Comparison of ENCODE assay signal across 8 cellular contexts in the genomic region with DNA sequence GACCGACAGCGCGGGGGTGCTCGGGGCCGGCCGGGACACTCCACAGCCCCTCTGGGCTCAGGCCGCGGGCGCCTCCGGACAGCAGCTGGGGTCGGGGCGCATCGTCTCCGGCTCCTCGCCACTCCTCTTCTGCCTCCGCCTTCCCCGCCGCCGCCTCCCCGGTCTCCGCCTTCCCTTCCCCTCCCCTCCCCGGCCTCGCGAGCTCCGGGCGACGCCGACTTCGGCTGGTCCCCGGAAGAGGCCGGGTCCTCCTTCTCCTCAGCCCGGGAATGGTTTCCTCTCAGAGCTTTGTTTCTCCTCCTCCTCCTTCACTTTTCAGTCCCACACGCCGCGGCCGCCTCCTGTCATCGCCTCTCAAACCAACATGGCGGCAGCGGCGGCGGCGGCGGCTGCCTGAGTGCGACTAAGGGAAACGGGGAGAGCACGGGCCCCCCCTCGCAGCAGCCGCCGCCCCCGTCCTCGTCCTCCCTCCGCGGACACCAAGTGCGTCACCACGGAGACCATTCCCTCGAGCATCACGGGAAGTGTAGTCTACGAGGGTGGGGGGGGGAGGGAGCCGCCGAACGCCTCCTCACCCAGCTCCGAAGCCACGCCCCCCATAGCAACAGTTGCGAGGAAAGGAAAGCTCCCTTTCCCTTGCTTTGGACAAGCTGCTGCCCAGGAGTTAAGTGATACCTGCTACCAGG. TPM values are rescaled to one million over a fixed set of nuclear protein-coding genes. Genes with fewer than 3 reads are reported as not detected.
DNase-seq lines count a peak whose midpoint lies in the region; ATAC-seq and TF ChIP-seq lines count a peak whose summit lies in the region.

A gene with protein sequence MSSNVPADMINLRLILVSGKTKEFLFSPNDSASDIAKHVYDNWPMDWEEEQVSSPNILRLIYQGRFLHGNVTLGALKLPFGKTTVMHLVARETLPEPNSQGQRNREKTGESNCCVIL (minus strand): TSS at position 405 of the 686 bp plus-strand sequence. CDS start 1,079 bp downstream, outside the sequence.

- no peak within 1 kb of the TSS for H4K91ac ChIP-seq in neuronal stem cell (ENCODE audit: low read depth, low read length, poor library complexity)

- no peaks in the 10 kb centered on the region for H3K79me1 ChIP-seq in neuronal stem cell (ENCODE audit: low read depth, low read length)

- H3K4me3 ChIP-seq in NB4 (ENCODE audit: low read depth, low read length) (peak within 1 kb of the TSS; percentile 76), gastroesophageal sphincter (peak within 1 kb of the TSS; percentile 69 to 75), neuronal stem cell (ENCODE audit: low read length in 2 of 2) (peak within 1 kb of the TSS; percentile 83 to 96), subcutaneous abdominal adipose tissue (ENCODE audit: low read depth in 1 of 5, low read length in 5 of 5) (peak within 1 kb of the TSS; percentile 73 to 97 (median 93))

- 0% methylated on average over 4 of the region's 64 CpGs; no CpG with 5 or more reads in 1 of the 2 donors for WGBS in gastroesophageal sphincter (ENCODE audit: low coverage in 1 of 2), 2 donors
- no CpG with 5 or more reads among the region's 64 CpGs for WGBS in neuronal stem cell (ENCODE audit: extremely low coverage in 2 of 2, insufficient read length in 2 of 2, insufficient replicate concordance in 1 of 2), 2 donors

- peak within 1 kb of the TSS; percentile 90 for H2AFZ ChIP-seq in neuronal stem cell (ENCODE audit: low read length)

- peak within 1 kb of the TSS; percentile 47 for H3K14ac ChIP-seq in neuronal stem cell (ENCODE audit: low read length)

- H2BK12ac ChIP-seq in neuronal stem cell (ENCODE audit: low read length), result no peak within 1 kb of the TSS

- peak within 1 kb of the TSS; percentile 89 for H3K23ac ChIP-seq in neuronal stem cell (ENCODE audit: low read depth, low read length, poor library complexity)

- H3K4me2 ChIP-seq in neuronal stem cell (ENCODE audit: insufficient read depth, low read length, poor library complexity, severe bottlenecking), result peak within 1 kb of the TSS; percentile 71

- H3K4me1 Mint-ChIP-seq in HFFc6 (ENCODE audit: low read depth), result peaks cover 53% of the 10 kb centered on the region
- H3K4me1 Mint-ChIP-seq in activated naive CD4-positive, alpha-beta T cell treated with anti-CD3 and anti-CD28 coated beads for 36 hours (ENCODE audit: low read depth), result peaks cover 28% of the 10 kb centered on the region

- H3K18ac ChIP-seq in neuronal stem cell (ENCODE audit: low read length), result peak within 1 kb of the TSS; percentile 94

- peak within 1 kb of the TSS; percentile 95 for H3K4me3 Mint-ChIP-seq in HFFc6
- H3K4me3 Mint-ChIP-seq in activated naive CD4-positive, alpha-beta T cell treated with anti-CD3 and anti-CD28 coated beads for 36 hours, result peak within 1 kb of the TSS; percentile 83

- TF ChIP-seq CTCF in HFFc6 (IDR thresholded peaks at IDR 0.05), result no peak
- TF ChIP-seq CTCF in NB4 (IDR thresholded peaks at IDR 0.05; ENCODE audit: low read depth, low read length), result no peak
- TF ChIP-seq CTCF in gastroesophageal sphincter (IDR thresholded peaks at IDR 0.05), result peak in 1 of 4 experiments; percentile 3

- no peaks in the 10 kb centered on the region for H3K9me3 Mint-ChIP-seq in HFFc6
- H3K9me3 Mint-ChIP-seq in activated naive CD4-positive, alpha-beta T cell treated with anti-CD3 and anti-CD28 coated beads for 36 hours, result no peaks in the 10 kb centered on the region

- DNase-seq in GM04504 (ENCODE audit: low read depth), result peak; percentile 93
- DNase-seq in HFFc6, result peak; percentile 93
- DNase-seq in NB4 (ENCODE audit: low read depth), result peak; percentile 97
- peak; percentile 93 for DNase-seq in SK-N-DZ (ENCODE audit: low spot score)
- peak; percentile 96 for DNase-seq in activated naive CD4-positive, alpha-beta T cell treated with anti-CD3 and anti-CD28 coated beads for 36 hours
- peak; percentile 96 for DNase-seq in neuronal stem cell (ENCODE audit: low spot score)

- intact Hi-C loops in activated naive CD4-positive, alpha-beta T cell treated with anti-CD3 and anti-CD28 coated beads for 36 hours (cut with micrococcal nuclease), result loop anchor here (1.0 to 10.0 kb wide), 10 partner anchors 19 to 1312 kb away; a partner anchor contains a TSS

- H2BK5ac ChIP-seq in neuronal stem cell (ENCODE audit: low read length), result peak within 1 kb of the TSS; percentile 99

- H2BK120ac ChIP-seq in neuronal stem cell (ENCODE audit: low read depth, low read length), result no peak within 1 kb of the TSS

- H2BK15ac ChIP-seq in neuronal stem cell (ENCODE audit: low read length), result peak within 1 kb of the TSS; percentile 81

- H4K8ac ChIP-seq in neuronal stem cell (ENCODE audit: low read depth, low read length), result no peak within 1 kb of the TSS

- TF ChIP-seq POLR2A in NB4 (IDR thresholded peaks at IDR 0.05; ENCODE audit: extremely low read depth, insufficient read length), result peak; percentile 71
- peak; percentile 70 to 71 for TF ChIP-seq POLR2A in gastroesophageal sphincter (IDR thresholded peaks at IDR 0.05)

- H3K4ac ChIP-seq in neuronal stem cell (ENCODE audit: low read length), result no peak within 1 kb of the TSS

- H3K9ac ChIP-seq in neuronal stem cell (ENCODE audit: low read depth, low read length, poor library complexity), result peak within 1 kb of the TSS; percentile 94
- peak within 1 kb of the TSS; percentile 87 to 97 (median 92) for H3K9ac ChIP-seq in subcutaneous abdominal adipose tissue (ENCODE audit: low read length in 5 of 5)

- peaks cover 4% of the 10 kb centered on the region for H3K27me3 Mint-ChIP-seq in HFFc6 (ENCODE audit: insufficient read depth)
- no peaks in the 10 kb centered on the region for H3K27me3 Mint-ChIP-seq in activated naive CD4-positive, alpha-beta T cell treated with anti-CD3 and anti-CD28 coated beads for 36 hours (ENCODE audit: low read depth)

- peaks cover 20% of the 10 kb centered on the region for H3K36me3 Mint-ChIP-seq in HFFc6 (ENCODE audit: low read depth)
- peaks cover 1% of the 10 kb centered on the region for H3K36me3 Mint-ChIP-seq in activated naive CD4-positive, alpha-beta T cell treated with anti-CD3 and anti-CD28 coated beads for 36 hours (ENCODE audit: low read depth)

- no peaks in the 10 kb centered on the region for H3K36me3 ChIP-seq in gastroesophageal sphincter
- H3K36me3 ChIP-seq in neuronal stem cell (replicated peaks in 1 of 2; ENCODE audit: control insufficient read depth in 2 of 2, insufficient read depth in 2 of 2, low read length in 2 of 2), result no peaks in the 10 kb centered on the region
- H3K36me3 ChIP-seq in subcutaneous abdominal adipose tissue (ENCODE audit: control insufficient read depth in 5 of 5, insufficient read depth in 5 of 5, low read length in 5 of 5), result no peaks in the 10 kb centered on the region

- H3K27ac Mint-ChIP-seq in HFFc6, result peak within 1 kb of the TSS; percentile 98
- H3K27ac Mint-ChIP-seq in activated naive CD4-positive, alpha-beta T cell treated with anti-CD3 and anti-CD28 coated beads for 36 hours, result peak within 1 kb of the TSS; percentile 97

- CTCF ChIA-PET in activated naive CD4-positive, alpha-beta T cell treated with anti-CD3 and anti-CD28 coated beads for 36 hours (lab: Charles Lee), result interaction anchor here (0.6 to 4.5 kb wide), 5 partner anchors 73 to 263 kb away, joined by 4 to 34 read pairs (median 5); no protein-coding TSS in a partner anchor

- H2AK5ac ChIP-seq in neuronal stem cell (ENCODE audit: low read depth, low read length), result no peak within 1 kb of the TSS

- H3K9me3 ChIP-seq in gastroesophageal sphincter, result no peaks in the 10 kb centered on the region
- H3K9me3 ChIP-seq in neuronal stem cell (replicated peaks in 1 of 2; ENCODE audit: control insufficient read depth in 2 of 2, insufficient read depth in 1 of 2, low read depth in 1 of 2, low read length in 2 of 2), result no peaks in the 10 kb centered on the region
- H3K9me3 ChIP-seq in subcutaneous abdominal adipose tissue (ENCODE audit: control insufficient read depth in 5 of 5, low read length in 5 of 5), result no peaks in the 10 kb centered on the region

- TF ChIP-seq EP300 in gastroesophageal sphincter (IDR thresholded peaks at IDR 0.05), result no peak

- H3K27ac ChIP-seq in gastroesophageal sphincter, result peak within 1 kb of the TSS; percentile 83 to 99 (median 98)
- H3K27ac ChIP-seq in neuronal stem cell (replicated peaks; ENCODE audit: low read length), result peak within 1 kb of the TSS; percentile 97
- H3K27ac ChIP-seq in subcutaneous abdominal adipose tissue (ENCODE audit: low read depth, low read length), result peak within 1 kb of the TSS; percentile 97

- ATAC-seq in gastroesophageal sphincter, result peak; percentile 97

- H3K27me3 ChIP-seq in gastroesophageal sphincter (no peaks in the 10 kb centered on the region), neuronal stem cell (ENCODE audit: control insufficient read depth in 3 of 3, insufficient read depth in 3 of 3, low read depth in 1 of 3, low read length in 3 of 3) (no peaks in the 10 kb centered on the region), subcutaneous abdominal adipose tissue (ENCODE audit: control insufficient read depth in 5 of 5, insufficient read depth in 4 of 5, low read length in 5 of 5) (no peaks in the 10 kb centered on the region)

- H3K4me1 ChIP-seq in gastroesophageal sphincter (peaks cover 0 to 22% (median 0%) of the 10 kb centered on the region in 3 donors), neuronal stem cell (ENCODE audit: control insufficient read depth in 2 of 2, insufficient read depth in 1 of 2, low read depth in 1 of 2, low read length in 2 of 2) (peaks cover 4 to 12% of the 10 kb centered on the region in 2 donors), subcutaneous abdominal adipose tissue (ENCODE audit: control insufficient read depth in 5 of 5, insufficient read depth in 5 of 5, low read length in 5 of 5) (peaks cover 6 to 47% (median 33%) of the 10 kb centered on the region in 5 donors)

RNA-seq across cellular contexts. Expression of the gene that starts here (rescaled TPM):
- total RNA-seq in HFFc6 (2021; fragmentation: NEBNext Ultra II Directional; extraction: Animal tissue kit (Norgen Biotek cat#: 25700)), result 10 to 100 TPM; 38.0 to 57.4 (median 44.6) TPM
- polyA plus RNA-seq in SK-N-DZ (2014; cell fraction: cytosol; rRNA removed), result 8.7 and 11.0 TPM in 2 replicates
- polyA plus RNA-seq in SK-N-DZ (2014; cell fraction: nucleus; rRNA removed), result 6.1 and 7.5 TPM in 2 replicates
- total RNA-seq in activated naive CD4-positive, alpha-beta T cell treated with anti-CD3 and anti-CD28 coated beads for 36 hours, result 1 to 10 TPM; 8.3 to 8.5 TPM
- total RNA-seq in gastroesophageal sphincter, result 10 to 100 TPM; 36.7 to 46.7 (median 38.6) TPM
- polyA plus RNA-seq in neuronal stem cell (2013, experiment 1 of 2), result 13.9 TPM
- 14.6 TPM for polyA plus RNA-seq in neuronal stem cell (2013, experiment 2 of 2)

Comparison
In these comparisons a context has a peak if more than half of its experiments do, and no peak if none do; other contexts are left out.
1. Peak in every context shown above with its lines: DNase-seq, ATAC-seq, H3K4me3 ChIP-seq and H3K27ac ChIP-seq.